1 cellular context compared by ENCODE assay signal in the genomic region with DNA sequence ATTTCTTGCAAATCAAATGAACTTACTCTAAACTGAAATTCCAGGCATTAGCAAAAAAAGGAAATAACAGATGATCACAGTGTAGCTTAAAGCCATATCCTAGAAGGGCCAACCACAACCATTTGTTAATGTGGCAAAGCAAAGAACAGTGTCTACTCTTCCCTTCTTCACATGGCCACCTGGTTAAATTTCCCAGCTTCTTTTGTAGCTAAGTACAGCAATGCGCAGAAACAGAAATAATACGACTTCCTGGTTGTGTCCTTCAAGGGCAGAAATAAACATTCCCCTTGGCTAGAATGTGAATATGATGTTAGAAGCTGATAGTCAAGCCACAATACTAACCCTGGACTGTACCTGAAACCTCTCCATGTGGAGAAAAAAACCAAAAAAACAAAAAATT.
TF ChIP-seq lines count a peak whose summit lies in the region.

No MANE protein-coding gene starts in this region.

TF ChIP-seq in GM12878, 131 proteins besides CTCF, POLR2A, EP300 and RAD21:
- TF ChIP-seq ZNF24 (IDR thresholded peaks at IDR 0.05): no peak
- no peak for TF ChIP-seq DPF2 (IDR thresholded peaks at IDR 0.05)
- TF ChIP-seq STAT1 (conservative IDR thresholded peaks at IDR 0.05): no peak
- TF ChIP-seq MYC (IDR thresholded peaks at IDR 0.05; ENCODE audit: insufficient read depth, insufficient read length, insufficient replicate concordance, low read length, severe bottlenecking): no peak
